ENCODE assay signal across 2 cellular contexts in genomic region chr2:232749331-232749730, GRCh38.
TF ChIP-seq lines count a peak whose summit lies in the region.

No MANE protein-coding gene starts in this region.

TF ChIP-seq in HCT116, 20 proteins besides CTCF, POLR2A, EP300 and RAD21:
- no peak for TF ChIP-seq MAX (IDR thresholded peaks at IDR 0.05)
- no peak for TF ChIP-seq SIN3A (IDR thresholded peaks at IDR 0.05; ENCODE audit: low read depth)
- no peak for TF ChIP-seq ZNF274 (IDR thresholded peaks at IDR 0.05; ENCODE audit: low read depth, low read length)
- TF ChIP-seq EZH2 (IDR thresholded peaks at IDR 0.05): no peak
- TF ChIP-seq CBX3 (IDR thresholded peaks at IDR 0.05; ENCODE audit: low read depth): no peak
- TF ChIP-seq SP1 (IDR thresholded peaks at IDR 0.05; ENCODE audit: low read depth): no peak
TF ChIP-seq in HCT116: peak in this region for 0.

TF ChIP-seq in GM12878, 131 proteins besides CTCF, POLR2A, EP300 and RAD21:
- TF ChIP-seq FOXK2 (IDR thresholded peaks at IDR 0.05) (no peak), RUNX3 (IDR thresholded peaks at IDR 0.05; ENCODE audit: low read length) (peak; percentile 48), GABPA (IDR thresholded peaks at IDR 0.05; ENCODE audit: low read depth) (no peak), POU2F2 (IDR thresholded peaks at IDR 0.05; ENCODE audit: borderline replicate concordance, low read depth, low read length) (no peak)
